Comparison of ENCODE assay signal across 8 cellular contexts in the genomic region with DNA sequence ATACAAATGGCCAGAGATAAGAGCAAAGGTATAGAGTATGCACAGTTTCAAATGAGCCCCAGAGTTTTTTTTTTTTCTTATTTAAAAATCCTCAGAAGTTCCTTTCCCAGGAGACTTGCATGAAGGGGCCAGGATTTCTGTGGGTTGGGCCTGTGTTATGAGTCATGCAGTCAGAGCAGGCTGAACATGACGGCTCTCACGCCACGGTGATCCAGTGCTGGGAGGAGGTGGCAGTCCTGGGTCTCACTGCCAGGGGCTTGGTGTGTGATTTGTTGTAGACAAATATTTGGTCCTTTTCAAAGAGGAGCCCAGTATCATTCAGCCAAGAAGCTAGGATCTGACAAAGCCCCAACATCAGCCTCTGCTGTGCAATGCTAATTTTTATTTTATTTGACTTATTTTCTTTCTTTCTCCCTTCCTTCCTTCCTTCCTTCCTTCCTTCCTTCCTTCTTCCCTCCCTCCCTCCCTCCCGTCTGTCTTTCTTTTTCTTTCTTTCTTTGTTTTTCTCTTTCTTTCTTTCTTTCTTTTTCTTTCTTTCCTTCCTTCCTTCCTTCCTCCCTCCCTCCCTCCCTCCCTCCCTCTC. TPM values are rescaled to one million over a fixed set of nuclear protein-coding genes. Genes with fewer than 3 reads are reported as not detected.
DNase-seq lines count a peak whose midpoint lies in the region; ATAC-seq and TF ChIP-seq lines count a peak whose summit lies in the region.

No MANE protein-coding gene starts in this region.

- H3K4me3 ChIP-seq in RWPE2 (ENCODE audit: severe bottlenecking) (no peak overlapping the region), stomach (no peak overlapping the region), H7 (ENCODE audit: insufficient read depth, low read depth, low read length) (no peak overlapping the region)

- DNase-seq in H4 (ENCODE audit: low spot score) (peak; percentile 98), RWPE2 (ENCODE audit: low spot score) (peak; percentile 84), glomerular visceral epithelial cell (ENCODE audit: extremely low spot score) (peak; percentile 92), stomach (peak; percentile 74), H7 (no peak)

- ATAC-seq in RWPE2 (ENCODE audit: low read depth) (peak; percentile 100), HG02610 (IDR thresholded peaks at IDR 0.05; ENCODE audit: unreplicated experiment) (no peak), GM19395 (IDR thresholded peaks at IDR 0.05; ENCODE audit: unreplicated experiment) (no peak), GM19463 (IDR thresholded peaks at IDR 0.05; ENCODE audit: unreplicated experiment) (no peak)

- H3K4me1 ChIP-seq in RWPE2 (ENCODE audit: insufficient read depth, poor library complexity, severe bottlenecking) (peaks cover 7% of the 10 kb centered on the region), stomach (peaks cover 0 to 31% (median 8%) of the 10 kb centered on the region in 4 donors)

- no peak for TF ChIP-seq EP300 in stomach (IDR thresholded peaks at IDR 0.05)

- TF ChIP-seq POLR2A in stomach (IDR thresholded peaks at IDR 0.05): no peak

- TF ChIP-seq CTCF in RWPE2 (IDR thresholded peaks at IDR 0.05; ENCODE audit: poor library complexity, severe bottlenecking): no peak
- TF ChIP-seq CTCF in stomach (IDR thresholded peaks at IDR 0.05): no peak

- intact Hi-C loops in stomach (cut with DNase I; ENCODE audit: low total_unique reads): no loop called here

- H3K36me3 ChIP-seq in RWPE2 (ENCODE audit: low read depth) (no peaks in the 10 kb centered on the region), stomach (no peaks in the 10 kb centered on the region), H7 (replicated peaks; ENCODE audit: control insufficient read depth, insufficient read depth, low read length) (no peaks in the 10 kb centered on the region)

- H3K27ac ChIP-seq in RWPE2 (ENCODE audit: poor library complexity, severe bottlenecking) (peak overlapping the region; percentile 5), stomach (peak overlapping the region in 4 of 5 donors; percentile 25 to 80 (median 59))

- 9 to 30% (median 21%) methylated on average over 4 of the region's 4 CpGs for WGBS in stomach, 5 donors

- H3K27me3 ChIP-seq in RWPE2 (ENCODE audit: insufficient read depth, poor library complexity, severe bottlenecking) (no peaks in the 10 kb centered on the region), stomach (no peaks in the 10 kb centered on the region), H7 (ENCODE audit: control insufficient read depth, insufficient read depth, low read length) (no peaks in the 10 kb centered on the region)

- H3K9me3 ChIP-seq in RWPE2 (ENCODE audit: severe bottlenecking) (no peaks in the 10 kb centered on the region), stomach (no peaks in the 10 kb centered on the region)

RNA-seq across cellular contexts. Expression of a gene that starts 10.4 kb away (rescaled TPM):
- 2.4 and 2.8 TPM in 2 replicates for total RNA-seq in H4 (2014; rRNA removed; shearing (Covaris generic))
- total RNA-seq in stomach: 10 to 100 TPM in 1 of 5 donors, 1 to 10 TPM in 2, under 1 TPM in 1, not detected in 1; 0.58 to 16.3 (median 6.0) TPM
- 1 to 10 TPM; 2.5 to 2.9 (median 2.7) TPM for polyA plus RNA-seq in stomach
- not detected in 2 replicates for total RNA-seq in H7 (2014; rRNA removed; shearing (Covaris generic))
